In the genomic region with DNA sequence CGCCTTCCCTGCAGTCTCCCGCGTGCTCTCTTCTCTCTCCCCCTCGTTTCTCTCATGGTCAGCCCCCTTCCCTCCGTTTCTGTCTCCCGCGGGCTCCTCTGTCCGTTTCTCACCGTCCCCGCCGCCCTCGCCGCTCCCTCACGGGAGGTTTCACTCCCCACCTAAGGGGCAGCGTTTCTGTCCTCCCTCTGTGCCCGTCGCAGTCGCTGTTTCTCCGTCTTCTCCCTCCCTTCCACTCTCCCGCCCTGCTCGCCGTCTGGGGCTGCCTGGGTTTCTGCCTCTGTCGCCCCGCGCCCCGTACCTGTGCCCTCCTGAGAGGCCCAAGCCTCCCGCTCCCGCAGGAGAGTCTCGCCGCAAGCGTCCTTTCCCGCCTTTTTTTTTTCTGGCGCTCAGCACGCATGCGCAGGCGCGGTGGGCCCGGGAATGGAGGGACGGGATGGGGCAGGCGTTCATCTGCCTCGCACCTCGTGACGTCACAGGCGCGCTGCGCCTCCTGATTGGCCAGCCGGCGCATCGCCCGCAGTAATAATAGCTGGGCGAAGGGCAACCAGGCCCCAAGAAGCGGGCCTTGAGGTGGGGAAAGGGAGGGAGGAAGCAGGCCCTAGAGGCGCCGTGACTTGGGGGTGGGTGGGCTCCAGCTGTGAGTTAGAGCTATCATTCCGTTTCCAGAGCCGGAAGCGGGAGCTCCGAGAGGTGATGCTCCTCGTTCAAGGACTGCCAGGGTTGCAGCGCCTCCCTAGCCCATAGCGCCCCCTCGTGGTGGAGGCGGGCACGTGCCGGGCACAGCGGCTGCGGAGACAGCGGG, we compare ENCODE assay signal across 8 cellular contexts. TPM values are rescaled to one million over a fixed set of nuclear protein-coding genes. Genes with fewer than 3 reads are reported as not detected.
DNase-seq lines count a peak whose midpoint lies in the region; ATAC-seq, FAIRE-seq and TF ChIP-seq lines count a peak whose summit lies in the region.

No MANE protein-coding gene starts in this region.

- peak overlapping the region; percentile 60 for H3K4me2 ChIP-seq in neuronal stem cell (ENCODE audit: insufficient read depth, low read length, poor library complexity, severe bottlenecking)

- no peak overlapping the region for H3K27ac ChIP-seq in foreskin keratinocyte
- no peak overlapping the region for H3K27ac ChIP-seq in neuronal stem cell (replicated peaks; ENCODE audit: low read length)

- TF ChIP-seq CTCF in foreskin keratinocyte (conservative IDR thresholded peaks at IDR 0.05) = peak; percentile 95

- H3K4ac ChIP-seq in neuronal stem cell (ENCODE audit: low read length) = no peak overlapping the region

- no peaks in the 10 kb centered on the region for H3K36me3 ChIP-seq in neuronal stem cell (replicated peaks in 1 of 2; ENCODE audit: control insufficient read depth in 2 of 2, insufficient read depth in 2 of 2, low read length in 2 of 2)

- no peak overlapping the region for H2BK120ac ChIP-seq in neuronal stem cell (ENCODE audit: low read depth, low read length)

- peak overlapping the region; percentile 58 for H2BK12ac ChIP-seq in neuronal stem cell (ENCODE audit: low read length)

- H2AK5ac ChIP-seq in neuronal stem cell (ENCODE audit: low read depth, low read length) = no peak overlapping the region

- H2BK15ac ChIP-seq in neuronal stem cell (ENCODE audit: low read length) = peak overlapping the region; percentile 83

- FAIRE-seq in H54 (lab: Jason Lieb, UNC) = no peak

- H3K27me3 ChIP-seq in foreskin keratinocyte = peaks cover 13% of the 10 kb centered on the region
- peaks cover 0 to 7% (median 2%) of the 10 kb centered on the region in 3 experiments for H3K27me3 ChIP-seq in neuronal stem cell (ENCODE audit: control insufficient read depth in 3 of 3, insufficient read depth in 3 of 3, low read depth in 1 of 3, low read length in 3 of 3)

- no peaks in the 10 kb centered on the region for H3K79me1 ChIP-seq in neuronal stem cell (ENCODE audit: low read depth, low read length)

- no peak overlapping the region for H3K9ac ChIP-seq in neuronal stem cell (ENCODE audit: low read depth, low read length, poor library complexity)

- peak overlapping the region; percentile 31 to 67 for H3K4me3 ChIP-seq in neuronal stem cell (ENCODE audit: low read length in 2 of 2)

- peak overlapping the region; percentile 96 for H2AFZ ChIP-seq in neuronal stem cell (ENCODE audit: low read length)

- no peak overlapping the region for H3K14ac ChIP-seq in neuronal stem cell (ENCODE audit: low read length)

- H3K4me1 ChIP-seq in foreskin keratinocyte (no peaks in the 10 kb centered on the region), neuronal stem cell (ENCODE audit: control insufficient read depth in 2 of 2, insufficient read depth in 1 of 2, low read depth in 1 of 2, low read length in 2 of 2) (peaks cover 0 to 7% of the 10 kb centered on the region in 2 donors)

- H2BK5ac ChIP-seq in neuronal stem cell (ENCODE audit: low read length) = no peak overlapping the region

- no peak overlapping the region for H4K91ac ChIP-seq in neuronal stem cell (ENCODE audit: low read depth, low read length, poor library complexity)

- H3K23ac ChIP-seq in neuronal stem cell (ENCODE audit: low read depth, low read length, poor library complexity) = peak overlapping the region; percentile 1

- H3K9me3 ChIP-seq in neuronal stem cell (replicated peaks in 1 of 2; ENCODE audit: control insufficient read depth in 2 of 2, insufficient read depth in 1 of 2, low read depth in 1 of 2, low read length in 2 of 2) = peaks cover 7 to 8% of the 10 kb centered on the region in 2 donors

- ATAC-seq in foreskin keratinocyte = peak; percentile 87

- DNase-seq in ELR (ENCODE audit: low read depth) (peak; percentile 91), H54 (ENCODE audit: insufficient read length, low spot score) (peak; percentile 100), LoVo (ENCODE audit: low spot score) (peak; percentile 73), foreskin keratinocyte (peak; percentile 64 to 82), neuronal stem cell (ENCODE audit: low spot score) (peak; percentile 90), stromal cell of bone marrow (ENCODE audit: low read depth) (peak; percentile 77)
- peak; percentile 97 for DNase-seq in activated effector memory CD4-positive, alpha-beta T cell treated with anti-CD3 and anti-CD28 coated beads, Interleukin-2, amount 50 U/mL, for 16 hours

- no CpG with 5 or more reads among the region's 68 CpGs for WGBS in neuronal stem cell (ENCODE audit: extremely low coverage in 2 of 2, insufficient read length in 2 of 2, insufficient replicate concordance in 1 of 2), 2 donors

- TF ChIP-seq POLR2A in H54 (IDR thresholded peaks at IDR 0.05; ENCODE audit: low read depth, low read length) = peak; percentile 38; the same call in 1 of the 2 replicates
- TF ChIP-seq POLR2A in Raji (IDR thresholded peaks at IDR 0.05; ENCODE audit: insufficient read depth, low read depth, low read length) = peak; percentile 40; the same call in 1 of the 2 replicates

- H3K18ac ChIP-seq in neuronal stem cell (ENCODE audit: low read length) = peak overlapping the region; percentile 91

- H4K8ac ChIP-seq in neuronal stem cell (ENCODE audit: low read depth, low read length) = no peak overlapping the region

RNA-seq across cellular contexts. Expression of a gene that starts 15.4 kb away (rescaled TPM):
- total RNA-seq in foreskin keratinocyte = not detected in 2 replicates
- 0.01 TPM in 1 of 2 replicates, not detected in the other for polyA plus RNA-seq in foreskin keratinocyte
- 0.89 TPM for polyA plus RNA-seq in neuronal stem cell (2013, experiment 1 of 2)
- polyA plus RNA-seq in neuronal stem cell (2013, experiment 2 of 2) = 0.94 TPM

RNA-seq across cellular contexts. Expression of a gene that starts 18.7 kb away (rescaled TPM):
- total RNA-seq in foreskin keratinocyte = 20.7 and 22.4 TPM in 2 replicates
- 31.1 and 33.2 TPM in 2 replicates for polyA plus RNA-seq in foreskin keratinocyte
- polyA plus RNA-seq in neuronal stem cell (2013, experiment 1 of 2) = 117 TPM
- 115 TPM for polyA plus RNA-seq in neuronal stem cell (2013, experiment 2 of 2)

RNA-seq across cellular contexts. Expression of a gene that starts 27.2 kb away (rescaled TPM):
- total RNA-seq in foreskin keratinocyte = 3.9 and 4.4 TPM in 2 replicates
- polyA plus RNA-seq in foreskin keratinocyte = 3.5 and 4.8 TPM in 2 replicates
- 8.4 TPM for polyA plus RNA-seq in neuronal stem cell (2013, experiment 1 of 2)
- polyA plus RNA-seq in neuronal stem cell (2013, experiment 2 of 2) = 8.7 TPM

RNA-seq across cellular contexts. Expression of a gene that starts 33.3 kb away (rescaled TPM):
- not detected in 2 replicates for total RNA-seq in foreskin keratinocyte
- polyA plus RNA-seq in foreskin keratinocyte = not detected in 2 replicates
- 4.6 TPM for polyA plus RNA-seq in neuronal stem cell (2013, experiment 1 of 2)
- 4.6 TPM for polyA plus RNA-seq in neuronal stem cell (2013, experiment 2 of 2)

RNA-seq across cellular contexts. Expression of a gene that starts 39.1 kb away (rescaled TPM):
- total RNA-seq in foreskin keratinocyte = not detected in 2 replicates
- polyA plus RNA-seq in foreskin keratinocyte = not detected in 2 replicates
- polyA plus RNA-seq in neuronal stem cell (2013, experiment 1 of 2) = 2.1 TPM
- polyA plus RNA-seq in neuronal stem cell (2013, experiment 2 of 2) = 2.3 TPM
